ENCODE assay signal across 1 cellular context in genomic region chr7:98265841-98266271, GRCh38.
TF ChIP-seq lines count a peak whose summit lies in the region.

No MANE protein-coding gene starts in this region.

TF ChIP-seq in A549, 52 proteins besides CTCF, POLR2A, EP300 and RAD21:
- TF ChIP-seq BHLHE40 (IDR thresholded peaks at IDR 0.05; ENCODE audit: low read depth, low read length) = no peak
